1 cellular context compared by ENCODE assay signal in genomic region chr1:33181906-33182305, GRCh38.
TF ChIP-seq lines count a peak whose summit lies in the region.

Gene TRIM62, minus strand, starts transcription at chr1:33182043. Its CDS starts 611 bp downstream, at chr1:33181432.

TF ChIP-seq in HepG2, 621 proteins besides CTCF, POLR2A, EP300 and RAD21 (continued from another document and continues in another):
- TF ChIP-seq PTBP1 (IDR thresholded peaks at IDR 0.05; ENCODE audit: low read depth, low read length, poor library complexity, severe bottlenecking) (no peak), ZNF275 (CRISPR knock-in tag; IDR thresholded peaks at IDR 0.05; ENCODE audit: borderline replicate concordance) (no peak), ZNF550 (CRISPR knock-in tag; IDR thresholded peaks at IDR 0.05; ENCODE audit: borderline replicate concordance) (no peak), ZC3H13 (CRISPR knock-in tag; IDR thresholded peaks at IDR 0.05) (no peak), KDM5B (CRISPR knock-in tag; IDR thresholded peaks at IDR 0.05; ENCODE audit: borderline replicate concordance) (no peak), ZFX (CRISPR knock-in tag; IDR thresholded peaks at IDR 0.05; ENCODE audit: low read depth) (0 out of 2 replicates have a peak, but pooled peaks have one; percentile 9), ZNF720 (CRISPR knock-in tag; IDR thresholded peaks at IDR 0.05) (no peak), ZFP1 (CRISPR knock-in tag; IDR thresholded peaks at IDR 0.05) (no peak), ZNF329 (CRISPR knock-in tag; IDR thresholded peaks at IDR 0.05; ENCODE audit: low read depth) (no peak), ZFP90 (CRISPR knock-in tag; IDR thresholded peaks at IDR 0.05; ENCODE audit: borderline replicate concordance) (no peak), ESRRA (CRISPR knock-in tag; IDR thresholded peaks at IDR 0.05; ENCODE audit: low read depth) (no peak), MTF1 (CRISPR knock-in tag; IDR thresholded peaks at IDR 0.05) (no peak), POLR2G (IDR thresholded peaks at IDR 0.05; ENCODE audit: low read depth, low read length) (peak; percentile 54; the same call in 1 of the 2 replicates), PAX8 (CRISPR knock-in tag; IDR thresholded peaks at IDR 0.05; ENCODE audit: borderline replicate concordance) (no peak), NCOA5 (CRISPR knock-in tag; IDR thresholded peaks at IDR 0.05) (no peak), GTF3A (CRISPR knock-in tag; conservative IDR thresholded peaks at IDR 0.05) (no peak), ZNF646 (CRISPR knock-in tag; IDR thresholded peaks at IDR 0.05) (no peak), ZNF326 (CRISPR knock-in tag; IDR thresholded peaks at IDR 0.05; ENCODE audit: borderline replicate concordance) (no peak), SAP130 (CRISPR knock-in tag; IDR thresholded peaks at IDR 0.05; ENCODE audit: low read depth) (peak; percentile 70), RBM22 (optimal IDR thresholded peaks at IDR 0.05; ENCODE audit: low read length) (no peak), U2AF1 (optimal IDR thresholded peaks at IDR 0.05; ENCODE audit: low read depth, low read length) (no peak), RBM39 (IDR thresholded peaks at IDR 0.05; ENCODE audit: low read depth, low read length, poor library complexity, severe bottlenecking) (no peak), MXI1 (IDR thresholded peaks at IDR 0.05; ENCODE audit: borderline replicate concordance, low read depth, low read length) (peak; percentile 37; the same call in 1 of the 3 replicates), NBN (conservative IDR thresholded peaks at IDR 0.05) (no peak), ZNF281 (CRISPR knock-in tag; IDR thresholded peaks at IDR 0.05; ENCODE audit: borderline replicate concordance) (peak; percentile 68; the same call in 1 of the 2 replicates), ARID2 (CRISPR knock-in tag; IDR thresholded peaks at IDR 0.05; ENCODE audit: borderline replicate concordance) (no peak), ZNF746 (CRISPR knock-in tag; IDR thresholded peaks at IDR 0.05) (no peak), HOXA3 (CRISPR knock-in tag; IDR thresholded peaks at IDR 0.05) (0 out of 2 replicates have a peak, but pooled peaks have one; percentile 17), MNT (IDR thresholded peaks at IDR 0.05) (no peak), TFDP2 (CRISPR knock-in tag; IDR thresholded peaks at IDR 0.05) (no peak), ZNF83 (CRISPR knock-in tag; IDR thresholded peaks at IDR 0.05; ENCODE audit: borderline replicate concordance) (no peak), ZNF558 (CRISPR knock-in tag; IDR thresholded peaks at IDR 0.05; ENCODE audit: borderline replicate concordance) (no peak), SYNCRIP (IDR thresholded peaks at IDR 0.05; ENCODE audit: insufficient read depth, low read depth, low read length) (no peak), RXRB (CRISPR knock-in tag; IDR thresholded peaks at IDR 0.05; ENCODE audit: borderline replicate concordance) (no peak), TCF7L2 (IDR thresholded peaks at IDR 0.05; ENCODE audit: low read depth, low read length) (no peak), MTA3 (CRISPR knock-in tag; IDR thresholded peaks at IDR 0.05) (no peak), TAF1 (CRISPR knock-in tag; IDR thresholded peaks at IDR 0.05) (peak; percentile 19; the same call in 1 of the 2 replicates), KLF11 (CRISPR knock-in tag; IDR thresholded peaks at IDR 0.05) (no peak), BHLHE40 (IDR thresholded peaks at IDR 0.05; ENCODE audit: low read length) (no peak), XRCC5 (optimal IDR thresholded peaks at IDR 0.05; ENCODE audit: low read length) (peak; percentile 21), JUN (CRISPR knock-in tag; IDR thresholded peaks at IDR 0.05) (no peak), ZKSCAN1 (IDR thresholded peaks at IDR 0.05; ENCODE audit: low read length) (no peak), ARHGAP35 (CRISPR knock-in tag; IDR thresholded peaks at IDR 0.05; ENCODE audit: borderline replicate concordance) (no peak), SP5 (CRISPR knock-in tag; IDR thresholded peaks at IDR 0.05; ENCODE audit: borderline replicate concordance, low read depth) (peak; percentile 63; the same call in 1 of the 2 replicates), ZNF670 (CRISPR knock-in tag; IDR thresholded peaks at IDR 0.05; ENCODE audit: borderline replicate concordance) (no peak), ZBTB38 (CRISPR knock-in tag; IDR thresholded peaks at IDR 0.05) (no peak), ZSCAN22 (CRISPR knock-in tag; IDR thresholded peaks at IDR 0.05) (no peak), HCFC1 (IDR thresholded peaks at IDR 0.05; ENCODE audit: low read depth, low read length) (no peak), ISX (CRISPR knock-in tag; conservative IDR thresholded peaks at IDR 0.05) (no peak), ZNF207 (IDR thresholded peaks at IDR 0.05; ENCODE audit: borderline replicate concordance) (no peak), ARNT (IDR thresholded peaks at IDR 0.05) (no peak), FOXA1 (IDR thresholded peaks at IDR 0.05) (no peak), FOXA1 (CRISPR knock-in tag; IDR thresholded peaks at IDR 0.05) (no peak), HOXA5 (CRISPR knock-in tag; IDR thresholded peaks at IDR 0.05) (no peak), CHD2 (IDR thresholded peaks at IDR 0.05; ENCODE audit: low read depth, low read length) (0 out of 2 replicates have a peak, but pooled peaks have one; percentile 23), ADNP (CRISPR knock-in tag; IDR thresholded peaks at IDR 0.05) (no peak), THAP11 (CRISPR knock-in tag; IDR thresholded peaks at IDR 0.05) (no peak)
- TF ChIP-seq, protein P1, sequence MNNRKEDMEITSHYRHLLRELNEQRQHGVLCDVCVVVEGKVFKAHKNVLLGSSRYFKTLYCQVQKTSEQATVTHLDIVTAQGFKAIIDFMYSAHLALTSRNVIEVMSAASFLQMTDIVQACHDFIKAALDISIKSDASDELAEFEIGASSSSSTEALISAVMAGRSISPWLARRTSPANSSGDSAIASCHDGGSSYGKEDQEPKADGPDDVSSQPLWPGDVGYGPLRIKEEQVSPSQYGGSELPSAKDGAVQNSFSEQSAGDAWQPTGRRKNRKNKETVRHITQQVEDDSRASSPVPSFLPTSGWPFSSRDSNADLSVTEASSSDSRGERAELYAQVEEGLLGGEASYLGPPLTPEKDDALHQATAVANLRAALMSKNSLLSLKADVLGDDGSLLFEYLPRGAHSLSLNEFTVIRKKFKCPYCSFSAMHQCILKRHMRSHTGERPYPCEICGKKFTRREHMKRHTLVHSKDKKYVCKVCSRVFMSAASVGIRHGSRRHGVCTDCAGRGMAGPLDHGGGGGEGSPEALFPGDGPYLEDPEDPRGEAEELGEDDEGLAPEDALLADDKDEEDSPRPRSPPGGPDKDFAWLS (CRISPR knock-in tag; IDR thresholded peaks at IDR 0.05; ENCODE audit: borderline replicate concordance) = no peak
- TF ChIP-seq, protein P2, sequence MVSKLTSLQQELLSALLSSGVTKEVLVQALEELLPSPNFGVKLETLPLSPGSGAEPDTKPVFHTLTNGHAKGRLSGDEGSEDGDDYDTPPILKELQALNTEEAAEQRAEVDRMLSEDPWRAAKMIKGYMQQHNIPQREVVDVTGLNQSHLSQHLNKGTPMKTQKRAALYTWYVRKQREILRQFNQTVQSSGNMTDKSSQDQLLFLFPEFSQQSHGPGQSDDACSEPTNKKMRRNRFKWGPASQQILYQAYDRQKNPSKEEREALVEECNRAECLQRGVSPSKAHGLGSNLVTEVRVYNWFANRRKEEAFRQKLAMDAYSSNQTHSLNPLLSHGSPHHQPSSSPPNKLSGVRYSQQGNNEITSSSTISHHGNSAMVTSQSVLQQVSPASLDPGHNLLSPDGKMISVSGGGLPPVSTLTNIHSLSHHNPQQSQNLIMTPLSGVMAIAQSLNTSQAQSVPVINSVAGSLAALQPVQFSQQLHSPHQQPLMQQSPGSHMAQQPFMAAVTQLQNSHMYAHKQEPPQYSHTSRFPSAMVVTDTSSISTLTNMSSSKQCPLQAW (CRISPR knock-in tag; IDR thresholded peaks at IDR 0.05) = no peak
